1 cellular context compared by ENCODE assay signal in genomic region chr6:722077-722524, GRCh38.
TF ChIP-seq lines count a peak whose summit lies in the region.

No MANE protein-coding gene starts in this region.

TF ChIP-seq in HCT116, 20 proteins besides CTCF, POLR2A, EP300 and RAD21 (continued from another document):
- TF ChIP-seq, protein P1, sequence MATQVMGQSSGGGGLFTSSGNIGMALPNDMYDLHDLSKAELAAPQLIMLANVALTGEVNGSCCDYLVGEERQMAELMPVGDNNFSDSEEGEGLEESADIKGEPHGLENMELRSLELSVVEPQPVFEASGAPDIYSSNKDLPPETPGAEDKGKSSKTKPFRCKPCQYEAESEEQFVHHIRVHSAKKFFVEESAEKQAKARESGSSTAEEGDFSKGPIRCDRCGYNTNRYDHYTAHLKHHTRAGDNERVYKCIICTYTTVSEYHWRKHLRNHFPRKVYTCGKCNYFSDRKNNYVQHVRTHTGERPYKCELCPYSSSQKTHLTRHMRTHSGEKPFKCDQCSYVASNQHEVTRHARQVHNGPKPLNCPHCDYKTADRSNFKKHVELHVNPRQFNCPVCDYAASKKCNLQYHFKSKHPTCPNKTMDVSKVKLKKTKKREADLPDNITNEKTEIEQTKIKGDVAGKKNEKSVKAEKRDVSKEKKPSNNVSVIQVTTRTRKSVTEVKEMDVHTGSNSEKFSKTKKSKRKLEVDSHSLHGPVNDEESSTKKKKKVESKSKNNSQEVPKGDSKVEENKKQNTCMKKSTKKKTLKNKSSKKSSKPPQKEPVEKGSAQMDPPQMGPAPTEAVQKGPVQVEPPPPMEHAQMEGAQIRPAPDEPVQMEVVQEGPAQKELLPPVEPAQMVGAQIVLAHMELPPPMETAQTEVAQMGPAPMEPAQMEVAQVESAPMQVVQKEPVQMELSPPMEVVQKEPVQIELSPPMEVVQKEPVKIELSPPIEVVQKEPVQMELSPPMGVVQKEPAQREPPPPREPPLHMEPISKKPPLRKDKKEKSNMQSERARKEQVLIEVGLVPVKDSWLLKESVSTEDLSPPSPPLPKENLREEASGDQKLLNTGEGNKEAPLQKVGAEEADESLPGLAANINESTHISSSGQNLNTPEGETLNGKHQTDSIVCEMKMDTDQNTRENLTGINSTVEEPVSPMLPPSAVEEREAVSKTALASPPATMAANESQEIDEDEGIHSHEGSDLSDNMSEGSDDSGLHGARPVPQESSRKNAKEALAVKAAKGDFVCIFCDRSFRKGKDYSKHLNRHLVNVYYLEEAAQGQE (IDR thresholded peaks at IDR 0.05; ENCODE audit: low read depth), result no peak
- TF ChIP-seq ZFX (IDR thresholded peaks at IDR 0.05), result no peak
- no peak for TF ChIP-seq YY1 (IDR thresholded peaks at IDR 0.05; ENCODE audit: extremely low read depth, insufficient replicate concordance, low read depth, low read length)
- TF ChIP-seq EZH2 (IDR thresholded peaks at IDR 0.05), result no peak
